8 cellular contexts compared by ENCODE assay signal in the genomic region with DNA sequence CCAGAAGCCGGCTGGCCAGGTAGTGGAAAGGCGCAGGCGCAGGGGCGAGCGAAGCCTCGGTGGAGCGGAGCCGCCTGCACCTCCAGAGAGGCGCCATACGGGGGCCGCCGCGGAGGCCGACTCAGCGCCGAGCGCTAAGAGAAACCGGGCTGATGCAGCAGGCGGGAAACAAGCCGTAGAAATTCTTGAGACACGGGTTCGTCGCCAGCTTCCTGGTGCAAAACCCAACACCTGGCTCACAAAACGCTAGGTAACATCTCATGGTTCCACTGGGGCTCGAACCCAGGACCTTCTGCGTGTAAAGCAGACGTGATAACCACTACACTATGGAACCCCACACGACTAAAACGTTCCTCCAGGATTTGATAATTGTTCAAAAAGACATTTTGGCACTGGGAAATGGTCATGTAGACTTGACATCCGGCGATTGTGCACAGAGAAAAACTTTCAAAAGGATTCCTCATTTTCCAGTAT. TPM values are rescaled to one million over a fixed set of nuclear protein-coding genes. Genes with fewer than 3 reads are reported as not detected.
A peak's percentile ranks its signal among the peaks of the same experiment; 100 is the strongest.
DNase-seq lines count a peak whose midpoint lies in the region; ATAC-seq, FAIRE-seq and TF ChIP-seq lines count a peak whose summit lies in the region.

No MANE protein-coding gene starts in this region.

- TF ChIP-seq CTCF in endothelial cell of umbilical vein (IDR thresholded peaks at IDR 0.05; ENCODE audit: extremely low read depth in 1 of 2, insufficient read depth in 1 of 2, low read depth in 1 of 2, low read length in 2 of 2), result peak; percentile 24 to 60

- H3K9me1 ChIP-seq in endothelial cell of umbilical vein (replicated peaks; ENCODE audit: control insufficient read depth, extremely low read depth, insufficient read depth, low read length), result no peaks in the 10 kb centered on the region

- POLR2A ChIA-PET in endothelial cell of umbilical vein (lab: Charles Lee), result no interaction called here

- peak overlapping the region; percentile 51 for H3K4me3 ChIP-seq in NT2/D1 (ENCODE audit: insufficient read length, low read depth)
- peak overlapping the region; percentile 25 to 88 (median 50) for H3K4me3 ChIP-seq in endothelial cell of umbilical vein (replicated peaks in 1 of 3; ENCODE audit: insufficient read depth in 1 of 3, low read depth in 1 of 3, low read length in 3 of 3)

- peak overlapping the region; percentile 76 for H3K4me2 ChIP-seq in endothelial cell of umbilical vein (ENCODE audit: insufficient read depth, low read length)

- no peaks in the 10 kb centered on the region for H4K20me1 ChIP-seq in endothelial cell of umbilical vein (replicated peaks; ENCODE audit: control insufficient read depth, extremely low read depth, insufficient read depth, low read length)

- dilution Hi-C loops in endothelial cell of umbilical vein (cut with MboI; ENCODE audit: extremely low pct_ligation_motif_present, low sequenced_read_pairs), result no loop called here

- H3K9me3 ChIP-seq in NT2/D1 (ENCODE audit: insufficient read depth, low read length), result no peaks in the 10 kb centered on the region
- H3K9me3 ChIP-seq in endothelial cell of umbilical vein (replicated peaks; ENCODE audit: control insufficient read depth, insufficient read depth, low read length), result no peaks in the 10 kb centered on the region

- BruUV-seq in endothelial cell of umbilical vein (replicated peaks; lab: Mats Ljungman, UMichigan), result TSS peak; percentile 100

- peak overlapping the region; percentile 71 for H3K9ac ChIP-seq in NT2/D1 (ENCODE audit: insufficient read length, low read depth)
- peak overlapping the region; percentile 83 for H3K9ac ChIP-seq in endothelial cell of umbilical vein (replicated peaks; ENCODE audit: extremely low read depth, insufficient read depth, low read length)

- H3K27me3 ChIP-seq in NT2/D1 (ENCODE audit: insufficient read depth, insufficient read length) (no peaks in the 10 kb centered on the region), endothelial cell of umbilical vein (ENCODE audit: control insufficient read depth in 2 of 2, insufficient read depth in 2 of 2, low read length in 2 of 2) (no peaks in the 10 kb centered on the region)

- H3K79me2 ChIP-seq in endothelial cell of umbilical vein (ENCODE audit: control insufficient read depth, insufficient read depth, low read length), result no peaks in the 10 kb centered on the region

- peak overlapping the region; percentile 88 for H3K27ac ChIP-seq in endothelial cell of umbilical vein (ENCODE audit: insufficient read depth, low read depth, low read length)

- peak; percentile 83 for FAIRE-seq in endothelial cell of umbilical vein (lab: Jason Lieb, UNC)

- CTCF ChIA-PET in endothelial cell of umbilical vein (lab: Charles Lee), result interaction anchor here (2.2 to 3.8 kb wide), 2 partner anchors 10 to 13 kb away, joined by 6 to 22 read pairs; no protein-coding TSS in a partner anchor

- peak; percentile 94 for DNase-seq in COR-L47 (lab: John Stamatoyannopoulos, UW)
- peak; percentile 99 for DNase-seq in HT1080 (ENCODE audit: low read depth)
- peak; percentile 95 for DNase-seq in NT2/D1 (ENCODE audit: low read depth, low spot score)
- peak; percentile 50 for DNase-seq in activated CD8-positive, alpha-beta memory T cell treated with anti-CD3 and anti-CD28 coated beads, Interleukin-2, amount 50 U/mL, for 1 hour (ENCODE audit: extremely low read depth)
- peak; percentile 96 for DNase-seq in endothelial cell of umbilical vein (ENCODE audit: low read depth, low spot score)
- peak; percentile 61 for DNase-seq in middle frontal gyrus (ENCODE audit: extremely low spot score, low spot score)
- peak; percentile 47 to 72 for DNase-seq in stimulated activated CD8-positive, alpha-beta memory T cell treated with anti-CD3 and anti-CD28 coated beads, Interleukin-2, amount 100 ng/mL, for 1 hour (ENCODE audit: low read depth in 2 of 2)

- no peak for TF ChIP-seq POLR2A in endothelial cell of umbilical vein (IDR thresholded peaks at IDR 0.05; ENCODE audit: low read depth, low read length)

- intact Hi-C loops in endothelial cell of umbilical vein (cut with micrococcal nuclease), result loop anchor here (1.0 to 10.0 kb wide), 8 partner anchors 13 to 972 kb away; partner anchors contain the start of genes OR4D9, OSBP, PATL1 and STX3

- peak; percentile 88 for ATAC-seq in GM21367 (IDR thresholded peaks at IDR 0.05; ENCODE audit: unreplicated experiment)

- H3K4me1 ChIP-seq in NT2/D1 (ENCODE audit: insufficient read depth, insufficient read length) (peaks cover 2% of the 10 kb centered on the region), endothelial cell of umbilical vein (ENCODE audit: control insufficient read depth, extremely low read depth, insufficient read depth, low read length) (peaks cover 21% of the 10 kb centered on the region)

- H3K36me3 ChIP-seq in NT2/D1 (ENCODE audit: insufficient read depth, insufficient read length, low read length) (no peaks in the 10 kb centered on the region), endothelial cell of umbilical vein (ENCODE audit: control insufficient read depth in 2 of 2, extremely low read depth in 1 of 2, insufficient read depth in 2 of 2, low read length in 2 of 2) (no peaks in the 10 kb centered on the region)

- H2AFZ ChIP-seq in endothelial cell of umbilical vein (ENCODE audit: low read depth, low read length), result peak overlapping the region; percentile 38

TF ChIP-seq in endothelial cell of umbilical vein, 7 proteins besides CTCF, POLR2A, EP300 and RAD21:
- TF ChIP-seq POLR2AphosphoS5 (IDR thresholded peaks at IDR 0.05; ENCODE audit: insufficient read depth, low read depth, low read length) (peak; percentile 84), GATA2 (IDR thresholded peaks at IDR 0.05; ENCODE audit: insufficient read depth, insufficient read length, low read depth, low read length) (no peak)
TF ChIP-seq in endothelial cell of umbilical vein: peak in this region for 1.

RNA-seq across cellular contexts. Expression of gene OR4D9, which starts 39.1 kb away (rescaled TPM):
- not detected in 2 replicates for total RNA-seq in HT1080 (2014; rRNA removed; shearing (Covaris generic))
- polyA plus RNA-seq in HT1080 (2015; cell fraction: cytosol; rRNA removed), result not detected in 2 replicates
- polyA plus RNA-seq in HT1080 (2015; cell fraction: nucleus; rRNA removed), result not detected in 2 replicates
- total RNA-seq in endothelial cell of umbilical vein, result not detected in 2 replicates
- polyA plus RNA-seq in endothelial cell of umbilical vein, result not detected in 2 replicates
- polyA plus RNA-seq in endothelial cell of umbilical vein (2011; cell fraction: cytosol; rRNA removed), result not detected in 2 replicates
- not detected in 2 replicates for polyA plus RNA-seq in endothelial cell of umbilical vein (2011; cell fraction: nucleus; rRNA removed)
- not detected in 2 replicates for polyA plus RNA-seq in endothelial cell of umbilical vein (2012)
- polyA minus RNA-seq in endothelial cell of umbilical vein, result not detected in 2 replicates
- not detected for polyA minus RNA-seq in endothelial cell of umbilical vein (2011; cell fraction: cytosol; rRNA and poly(A)+ RNA removed)
- not detected in 2 replicates for polyA minus RNA-seq in endothelial cell of umbilical vein (2011; cell fraction: nucleus; rRNA and poly(A)+ RNA removed)

RNA-seq across cellular contexts. Expression of gene OR4D11, which starts 47.0 kb away (rescaled TPM):
- not detected in 2 replicates for total RNA-seq in HT1080 (2014; rRNA removed; shearing (Covaris generic))
- not detected in 2 replicates for polyA plus RNA-seq in HT1080 (2015; cell fraction: cytosol; rRNA removed)
- polyA plus RNA-seq in HT1080 (2015; cell fraction: nucleus; rRNA removed), result not detected in 2 replicates
- not detected in 2 replicates for total RNA-seq in endothelial cell of umbilical vein
- not detected in 2 replicates for polyA plus RNA-seq in endothelial cell of umbilical vein
- polyA plus RNA-seq in endothelial cell of umbilical vein (2011; cell fraction: cytosol; rRNA removed), result not detected in 2 replicates
- polyA plus RNA-seq in endothelial cell of umbilical vein (2011; cell fraction: nucleus; rRNA removed), result not detected in 2 replicates
- polyA plus RNA-seq in endothelial cell of umbilical vein (2012), result not detected in 2 replicates
- not detected in 2 replicates for polyA minus RNA-seq in endothelial cell of umbilical vein
- polyA minus RNA-seq in endothelial cell of umbilical vein (2011; cell fraction: cytosol; rRNA and poly(A)+ RNA removed), result not detected
- not detected in 2 replicates for polyA minus RNA-seq in endothelial cell of umbilical vein (2011; cell fraction: nucleus; rRNA and poly(A)+ RNA removed)

Comparison
In these comparisons a context has a peak if more than half of its experiments do, and no peak if none do; other contexts are left out.
1. Peak in every context shown above with its lines: DNase-seq, ATAC-seq, H3K4me3 ChIP-seq and H3K27ac ChIP-seq.